In the genomic region with DNA sequence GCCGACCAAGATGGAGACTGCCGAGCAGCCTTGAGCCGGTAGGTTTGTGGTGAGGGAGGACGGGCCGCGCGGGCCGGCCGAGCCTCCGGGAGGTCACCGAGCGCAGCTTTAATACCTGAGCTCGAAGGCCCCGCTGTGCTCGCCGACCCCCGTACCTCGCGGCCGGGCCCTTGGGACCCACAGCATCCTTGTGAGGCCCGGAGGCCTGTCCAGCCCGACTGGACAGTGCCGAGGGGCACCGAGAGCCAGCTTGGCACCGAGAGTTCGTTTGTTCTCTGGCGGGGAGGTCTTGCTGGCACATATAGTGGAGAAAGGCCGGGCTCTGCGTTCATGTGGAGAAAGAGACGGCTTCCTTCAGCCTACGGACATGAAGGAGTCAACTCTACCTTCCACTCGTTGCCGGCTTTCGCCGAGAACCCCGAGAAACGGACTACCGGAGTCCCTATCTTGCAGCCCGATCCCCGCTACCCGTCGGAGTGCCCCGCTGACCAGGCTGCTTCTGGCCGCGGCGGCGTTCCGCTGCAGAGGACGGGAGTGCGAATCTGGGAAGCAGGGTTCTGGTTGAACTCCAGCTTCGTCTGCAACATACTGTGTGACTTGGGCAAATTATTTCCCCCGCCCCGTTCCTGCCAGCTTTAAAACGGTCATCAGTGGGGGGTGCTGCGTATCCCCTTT, we compare ENCODE assay signal across 8 cellular contexts. TPM values are rescaled to one million over a fixed set of nuclear protein-coding genes. Genes with fewer than 3 reads are reported as not detected.
DNase-seq lines count a peak whose midpoint lies in the region; ATAC-seq, FAIRE-seq and TF ChIP-seq lines count a peak whose summit lies in the region.

No MANE protein-coding gene starts in this region.

- H3K9me3 ChIP-seq in CD8-positive, alpha-beta memory T cell (ENCODE audit: low read length): no peaks in the 10 kb centered on the region
- H3K9me3 ChIP-seq in K562 (replicated peaks; ENCODE audit: control insufficient read depth, insufficient read depth, low read depth, low read length): no peaks in the 10 kb centered on the region
- H3K9me3 ChIP-seq in liver (ENCODE audit: control insufficient read depth in 4 of 4, low read length in 3 of 4): no peaks in the 10 kb centered on the region
- no peaks in the 10 kb centered on the region for H3K9me3 ChIP-seq in uterus

- CTCF ChIA-PET in CD8-positive, alpha-beta memory T cell (lab: Charles Lee): interaction anchor here (0.7 to 6.4 kb wide), 17 partner anchors 9 to 487 kb away, joined by 3 to 53 read pairs (median 4); a partner anchor contains a TSS
- CTCF ChIA-PET in K562 (lab: Yijun Ruan, JAX; ENCODE audit: low intra/inter-chr PET ratio): interaction anchor here (0.6 to 1.6 kb wide), 3 partner anchors 20 to 491 kb away, joined by 3 to 5 read pairs (median 3); no protein-coding TSS in a partner anchor

- TF ChIP-seq CTCF in K562 (IDR thresholded peaks at IDR 0.05 in 2 of 3, conservative IDR thresholded peaks at IDR 0.05 in 1 of 3; ENCODE audit: insufficient read depth in 2 of 3, low read depth in 1 of 3, low read length in 3 of 3) (no peak), liver (IDR thresholded peaks at IDR 0.05; ENCODE audit: low read depth, low read length, missing input control) (no peak), uterus (IDR thresholded peaks at IDR 0.05) (no peak)

- in situ Hi-C loops in K562 (cut with MboI): no loop called here

- H3K9me3 Mint-ChIP-seq in CD8-positive, alpha-beta memory T cell: no peaks in the 10 kb centered on the region

- H3K4me1 Mint-ChIP-seq in CD8-positive, alpha-beta memory T cell: peaks cover 10 to 34% (median 15%) of the 10 kb centered on the region in 3 donors

- intact Hi-C loops in K562 (cut with micrococcal nuclease): loop anchor here (1.0 to 5.0 kb wide), 2 partner anchors 19 to 94 kb away; no protein-coding TSS in a partner anchor
- intact Hi-C loops in uterus (cut with DNase I; ENCODE audit: low total_unique reads): loop anchor here (5.0 kb wide), 1 partner anchor 94 kb away; no protein-coding TSS in a partner anchor

- H3K27me3 ChIP-seq in CD8-positive, alpha-beta memory T cell (ENCODE audit: insufficient read depth, low read length, poor library complexity, severe bottlenecking): no peaks in the 10 kb centered on the region
- no peaks in the 10 kb centered on the region for H3K27me3 ChIP-seq in K562 (ENCODE audit: control insufficient read depth in 2 of 2, insufficient read depth in 2 of 2, low read length in 2 of 2)
- no peaks in the 10 kb centered on the region for H3K27me3 ChIP-seq in liver (ENCODE audit: control insufficient read depth in 4 of 4, insufficient read depth in 4 of 4, low read length in 3 of 4)
- H3K27me3 ChIP-seq in uterus: no peaks in the 10 kb centered on the region

- peaks cover 0 to 3% of the 10 kb centered on the region in 2 donors for H3K27me3 Mint-ChIP-seq in CD8-positive, alpha-beta memory T cell

- POLR2A ChIA-PET in CD8-positive, alpha-beta memory T cell (lab: Charles Lee): interaction anchor here (0.7 to 2.6 kb wide), 10 partner anchors 14 to 153 kb away, joined by 3 to 26 read pairs (median 6); a partner anchor contains a TSS
- POLR2A ChIA-PET in K562 (lab: Yijun Ruan, JAX): interaction anchor here (0.6 to 2.3 kb wide), 9 partner anchors 11 to 366 kb away, joined by 3 to 11 read pairs (median 4); a partner anchor contains a TSS

- TF ChIP-seq RAD21 in K562 (CRISPR knock-in tag; conservative IDR thresholded peaks at IDR 0.05 in 1 of 2, IDR thresholded peaks at IDR 0.05 in 1 of 2) (no peak), liver (IDR thresholded peaks at IDR 0.05) (no peak)

- peaks cover 28% of the 10 kb centered on the region for H3K79me2 ChIP-seq in K562 (ENCODE audit: control insufficient read depth, insufficient read depth, low read length)

- no peaks in the 10 kb centered on the region for H4K20me1 ChIP-seq in K562 (replicated peaks; ENCODE audit: control insufficient read depth, insufficient read depth, low read length)

- WGBS in K562 (ENCODE audit: insufficient coverage, low coverage, missing lambda C conversion rate): under 1% methylated on average over 48 of the region's 55 CpGs
- under 1% methylated on average over 55 of the region's 55 CpGs for WGBS in liver

- H3K36me3 ChIP-seq in CD8-positive, alpha-beta memory T cell (ENCODE audit: insufficient read depth, low read length): no peaks in the 10 kb centered on the region
- H3K36me3 ChIP-seq in K562 (ENCODE audit: control insufficient read depth, insufficient read depth, low read length) (peaks cover 44% of the 10 kb centered on the region; the same call in 1 of the 3 replicates), liver (ENCODE audit: control insufficient read depth in 4 of 4, insufficient read depth in 3 of 4, low read depth in 1 of 4, low read length in 3 of 4) (peaks cover 11 to 36% (median 13%) of the 10 kb centered on the region in 4 donors), uterus (no peaks in the 10 kb centered on the region)

- peaks cover 24% of the 10 kb centered on the region for H3K4me1 ChIP-seq in CD8-positive, alpha-beta memory T cell (ENCODE audit: insufficient read depth, low read length)
- peaks cover 12 to 72% of the 10 kb centered on the region in 2 experiments; a peak in 4 of 5 replicates for H3K4me1 ChIP-seq in K562 (replicated peaks in 1 of 2; ENCODE audit: control insufficient read depth in 2 of 2, insufficient read depth in 2 of 2, low read length in 2 of 2)
- H3K4me1 ChIP-seq in liver (ENCODE audit: control insufficient read depth in 4 of 4, insufficient read depth in 4 of 4, low read length in 3 of 4): peaks cover 5 to 53% (median 43%) of the 10 kb centered on the region in 4 donors
- peaks cover 7 to 16% of the 10 kb centered on the region in 2 donors for H3K4me1 ChIP-seq in uterus

- H3K27ac Mint-ChIP-seq in CD8-positive, alpha-beta memory T cell: peak overlapping the region; percentile 41 to 98 (median 94)

- H3K9ac ChIP-seq in K562 (ENCODE audit: insufficient read depth in 1 of 2, low read depth in 2 of 2, low read length in 2 of 2) (peak overlapping the region; percentile 94 to 95), liver (ENCODE audit: low read depth in 1 of 2, low read length in 2 of 2) (peak overlapping the region; percentile 79 to 95)

- peak overlapping the region; percentile 81 for H3K27ac ChIP-seq in CD8-positive, alpha-beta memory T cell (ENCODE audit: low read depth, low read length)
- H3K27ac ChIP-seq in K562 (ENCODE audit: extremely low read depth, low read depth, low read length) (peak overlapping the region; percentile 77), liver (ENCODE audit: low read depth in 1 of 2, low read length in 2 of 2) (peak overlapping the region; percentile 54 to 73), uterus (peak overlapping the region; percentile 91 to 96)

- peaks cover 0 to 56% (median 0%) of the 10 kb centered on the region in 3 donors for H3K36me3 Mint-ChIP-seq in CD8-positive, alpha-beta memory T cell

- peak overlapping the region; percentile 72; the same call in 1 of the 2 replicates for H2AFZ ChIP-seq in K562 (ENCODE audit: low read depth, low read length)

- H3K4me3 Mint-ChIP-seq in CD8-positive, alpha-beta memory T cell: peak overlapping the region; percentile 88 to 99 (median 91)

- TF ChIP-seq EP300 in K562 (IDR thresholded peaks at IDR 0.05; ENCODE audit: low read length): no peak

- TF ChIP-seq POLR2A in K562 (conservative IDR thresholded peaks at IDR 0.05) (no peak; the same call in 1 of the 2 replicates), uterus (IDR thresholded peaks at IDR 0.05) (peak in 1 of 2 donors; percentile 42)

- peak overlapping the region; percentile 95 for H3K4me2 ChIP-seq in K562 (ENCODE audit: insufficient read depth, low read length)

- no peak for FAIRE-seq in K562 (lab: Jason Lieb, UNC)

- no peak for DNase-seq in CD8-positive, alpha-beta memory T cell
- DNase-seq in K562 (ENCODE audit: extremely low read depth in 1 of 4, low spot score in 3 of 4): no peak
- DNase-seq in uterus: no peak
- DNase-seq in NCI-H1694 treated with DMSO at 0.1 percent for 48 hours (lab: John Stamatoyannopoulos, UW): no peak
- DNase-seq in NCI-H524 treated with DMSO at 0.1 percent for 48 hours (lab: John Stamatoyannopoulos, UW): no peak
- no peak for DNase-seq in SKM-1 (lab: John Stamatoyannopoulos, UW; ENCODE audit: unreplicated experiment)

- BruUV-seq in K562 (replicated peaks; lab: Mats Ljungman, UMichigan): TSS peak; percentile 69

- ATAC-seq in HG03097 (IDR thresholded peaks at IDR 0.05; ENCODE audit: low FRiP score, unreplicated experiment) (peak; percentile 18), K562 (no peak)

- peak overlapping the region; percentile 89 for H3K4me3 ChIP-seq in CD8-positive, alpha-beta memory T cell (ENCODE audit: low read length)
- H3K4me3 ChIP-seq in K562 (peak overlapping the region; percentile 87), liver (ENCODE audit: low read depth in 1 of 3, low read length in 3 of 3) (peak overlapping the region; percentile 91 to 100 (median 98)), uterus (peak overlapping the region; percentile 85 to 99)

- no peaks in the 10 kb centered on the region for H3K9me1 ChIP-seq in K562 (ENCODE audit: control insufficient read depth, insufficient read depth, low read length)

RNA-seq across cellular contexts. Expression of a gene that starts 0.3 kb away (rescaled TPM):
- 10 to 100 TPM; 79.6 to 84.1 TPM for total RNA-seq in CD8-positive, alpha-beta memory T cell
- polyA plus RNA-seq in CD8-positive, alpha-beta memory T cell: 85.6 TPM
- 7.2 and 32.5 TPM in 2 replicates for total RNA-seq in K562 (2011; cell fraction: chromatin; rRNA removed; ENCODE audit: low replicate concordance)
- total RNA-seq in K562 (2011; cell fraction: nucleolus; rRNA removed): 37.2 and 47.1 TPM in 2 replicates
- 21.3 and 24.4 TPM in 2 replicates for total RNA-seq in K562 (2011; cell fraction: nucleoplasm; rRNA removed)
- total RNA-seq in K562 (2014; rRNA removed): 53.4 and 63.9 TPM in 2 replicates
- 3.7 and 4.7 TPM in 2 replicates for total RNA-seq in K562 (2014; rRNA removed; fragmentation: Illumina TruSeq; extraction: Trizol)
- total RNA-seq in K562 (2015; rRNA removed; fragmentation: Illumina TruSeq; extraction: Trizol): 35.3 and 35.5 TPM in 2 replicates
- total RNA-seq in K562 (2021): 49.0 and 54.2 TPM in 2 replicates
- 11.0 and 16.2 TPM in 2 replicates for polyA plus RNA-seq in K562 (2011; rRNA removed)
- 17.0 and 45.2 TPM in 2 replicates for polyA plus RNA-seq in K562 (2011; cell fraction: cytosol; rRNA removed)
- 24.0 and 35.2 TPM in 2 replicates for polyA plus RNA-seq in K562 (2011; cell fraction: nucleus; rRNA removed)
- polyA plus RNA-seq in K562 (2012): 37.3 and 42.1 TPM in 2 replicates
- polyA plus RNA-seq in K562 (2014; fragmentation: Illumina TruSeq; extraction: Trizol): 6.2 and 22.8 TPM in 2 replicates
- polyA plus RNA-seq in K562 (2014; fragmentation: Nextera tagmentation; extraction: Ambion mirVana): 1 to 10 TPM in 1 of 2 experiments, under 1 TPM in 1; 0.41 to 2.8 TPM
- polyA plus RNA-seq in K562 (2014; rRNA removed): 29.1 and 32.5 TPM in 2 replicates
- 5.8 and 8.2 TPM in 2 replicates for polyA minus RNA-seq in K562 (2011; rRNA and poly(A)+ RNA removed)
- polyA minus RNA-seq in K562 (2011; cell fraction: cytosol; rRNA and poly(A)+ RNA removed): 13.1 and 16.7 TPM in 2 replicates
- polyA minus RNA-seq in K562 (2011; cell fraction: nucleus; rRNA and poly(A)+ RNA removed): 26.9 and 33.5 TPM in 2 replicates
- total RNA-seq in liver: 10 to 100 TPM; 16.6 to 18.5 TPM
- 10 to 100 TPM; 15.8 to 19.1 TPM for polyA plus RNA-seq in liver
- total RNA-seq in uterus: 10 to 100 TPM; 11.0 to 66.5 (median 26.2) TPM

RNA-seq across cellular contexts. Expression of a gene that starts 23.8 kb away (rescaled TPM):
- 100 to 1,000 TPM; 176 to 189 TPM for total RNA-seq in CD8-positive, alpha-beta memory T cell
- polyA plus RNA-seq in CD8-positive, alpha-beta memory T cell: 107 TPM
- total RNA-seq in K562 (2011; cell fraction: chromatin; rRNA removed; ENCODE audit: low replicate concordance): 93.5 and 278 TPM in 2 replicates
- 344 and 368 TPM in 2 replicates for total RNA-seq in K562 (2011; cell fraction: nucleolus; rRNA removed)
- 240 and 244 TPM in 2 replicates for total RNA-seq in K562 (2011; cell fraction: nucleoplasm; rRNA removed)
- total RNA-seq in K562 (2014; rRNA removed) (43.3 and 67.2 TPM in 2 replicates), K562 (2014; rRNA removed; fragmentation: Illumina TruSeq; extraction: Trizol) (37.4 and 60.2 TPM in 2 replicates), K562 (2015; rRNA removed; fragmentation: Illumina TruSeq; extraction: Trizol) (61.7 and 64.8 TPM in 2 replicates), K562 (2021) (181 and 189 TPM in 2 replicates), liver (100 to 1,000 TPM in 1 of 2 donors, 10 to 100 TPM in 1; 76.9 to 190 TPM), uterus (100 to 1,000 TPM; 394 to 852 (median 626) TPM)
- polyA plus RNA-seq in K562 (2011; rRNA removed) (76.9 and 103 TPM in 2 replicates), K562 (2014; fragmentation: Illumina TruSeq; extraction: Trizol) (163 and 169 TPM in 2 replicates), K562 (2014; fragmentation: Nextera tagmentation; extraction: Ambion mirVana) (1 to 10 TPM; 2.4 to 7.0 TPM), K562 (2014; rRNA removed) (105 and 114 TPM in 2 replicates), liver (100 to 1,000 TPM; 139 to 712 TPM)
- polyA plus RNA-seq in K562 (2011; cell fraction: cytosol; rRNA removed): 177 and 219 TPM in 2 replicates
- polyA plus RNA-seq in K562 (2011; cell fraction: nucleus; rRNA removed): 80.1 and 118 TPM in 2 replicates
- polyA plus RNA-seq in K562 (2012): 157 and 238 TPM in 2 replicates
- polyA minus RNA-seq in K562 (2011; rRNA and poly(A)+ RNA removed): 67.7 and 102 TPM in 2 replicates
- 110 and 130 TPM in 2 replicates for polyA minus RNA-seq in K562 (2011; cell fraction: cytosol; rRNA and poly(A)+ RNA removed)
- polyA minus RNA-seq in K562 (2011; cell fraction: nucleus; rRNA and poly(A)+ RNA removed): 23.2 and 30.1 TPM in 2 replicates

RNA-seq across cellular contexts. Expression of a gene that starts 43.4 kb away (rescaled TPM):
- not detected for total RNA-seq in CD8-positive, alpha-beta memory T cell
- polyA plus RNA-seq in CD8-positive, alpha-beta memory T cell: not detected
- not detected in 2 replicates for total RNA-seq in K562 (2011; cell fraction: chromatin; rRNA removed; ENCODE audit: low replicate concordance)
- not detected in 2 replicates for total RNA-seq in K562 (2011; cell fraction: nucleolus; rRNA removed)
- not detected in 2 replicates for total RNA-seq in K562 (2011; cell fraction: nucleoplasm; rRNA removed)
- total RNA-seq in K562 (2014; rRNA removed): not detected in 2 replicates
- not detected in 2 replicates for total RNA-seq in K562 (2014; rRNA removed; fragmentation: Illumina TruSeq; extraction: Trizol)
- total RNA-seq in K562 (2015; rRNA removed; fragmentation: Illumina TruSeq; extraction: Trizol): not detected in 2 replicates
- not detected in 2 replicates for total RNA-seq in K562 (2021)
- not detected in 2 replicates for polyA plus RNA-seq in K562 (2011; rRNA removed)
- polyA plus RNA-seq in K562 (2011; cell fraction: cytosol; rRNA removed): not detected in 2 replicates
- not detected in 2 replicates for polyA plus RNA-seq in K562 (2011; cell fraction: nucleus; rRNA removed)
- 0.03 TPM in 1 of 2 replicates, not detected in the other for polyA plus RNA-seq in K562 (2012)
- not detected in 2 replicates for polyA plus RNA-seq in K562 (2014; fragmentation: Illumina TruSeq; extraction: Trizol)
- not detected for polyA plus RNA-seq in K562 (2014; fragmentation: Nextera tagmentation; extraction: Ambion mirVana)
- polyA plus RNA-seq in K562 (2014; rRNA removed): not detected in 2 replicates
- not detected in 2 replicates for polyA minus RNA-seq in K562 (2011; rRNA and poly(A)+ RNA removed)
- not detected in 2 replicates for polyA minus RNA-seq in K562 (2011; cell fraction: cytosol; rRNA and poly(A)+ RNA removed)
- polyA minus RNA-seq in K562 (2011; cell fraction: nucleus; rRNA and poly(A)+ RNA removed): not detected in 2 replicates
- under 1 TPM in 1 of 2 donors, not detected in 1; 0.05 TPM for total RNA-seq in liver
- not detected for polyA plus RNA-seq in liver
- under 1 TPM in 1 of 4 donors, not detected in 3; 0.21 TPM for total RNA-seq in uterus

RNA-seq across cellular contexts. Expression of a gene that starts 43.9 kb away (rescaled TPM):
- 1 to 10 TPM; 2.6 to 3.4 TPM for total RNA-seq in CD8-positive, alpha-beta memory T cell
- 5.7 TPM for polyA plus RNA-seq in CD8-positive, alpha-beta memory T cell
- not detected in 2 replicates for total RNA-seq in K562 (2011; cell fraction: chromatin; rRNA removed; ENCODE audit: low replicate concordance)
- not detected in 2 replicates for total RNA-seq in K562 (2011; cell fraction: nucleolus; rRNA removed)
- total RNA-seq in K562 (2011; cell fraction: nucleoplasm; rRNA removed): not detected in 2 replicates
- not detected in 2 replicates for total RNA-seq in K562 (2014; rRNA removed)
- not detected in 2 replicates for total RNA-seq in K562 (2014; rRNA removed; fragmentation: Illumina TruSeq; extraction: Trizol)
- not detected in 2 replicates for total RNA-seq in K562 (2015; rRNA removed; fragmentation: Illumina TruSeq; extraction: Trizol)
- total RNA-seq in K562 (2021): 0.44 and 0.45 TPM in 2 replicates
- not detected in 2 replicates for polyA plus RNA-seq in K562 (2011; rRNA removed)
- 0.01 and 0.06 TPM in 2 replicates for polyA plus RNA-seq in K562 (2011; cell fraction: cytosol; rRNA removed)
- not detected in 2 replicates for polyA plus RNA-seq in K562 (2011; cell fraction: nucleus; rRNA removed)
- polyA plus RNA-seq in K562 (2012): not detected in 2 replicates
- polyA plus RNA-seq in K562 (2014; fragmentation: Illumina TruSeq; extraction: Trizol): not detected in 2 replicates
- not detected for polyA plus RNA-seq in K562 (2014; fragmentation: Nextera tagmentation; extraction: Ambion mirVana)
- polyA plus RNA-seq in K562 (2014; rRNA removed): not detected in 2 replicates
- not detected in 2 replicates for polyA minus RNA-seq in K562 (2011; rRNA and poly(A)+ RNA removed)
- polyA minus RNA-seq in K562 (2011; cell fraction: cytosol; rRNA and poly(A)+ RNA removed): not detected in 2 replicates
- 0.13 TPM in 1 of 2 replicates, not detected in the other for polyA minus RNA-seq in K562 (2011; cell fraction: nucleus; rRNA and poly(A)+ RNA removed)
- 1 to 10 TPM; 1.3 to 2.2 TPM for total RNA-seq in liver
- 1 to 10 TPM in 1 of 2 donors, under 1 TPM in 1; 0.31 to 1.7 TPM for polyA plus RNA-seq in liver
- total RNA-seq in uterus: 10 to 100 TPM in 1 of 4 donors, 1 to 10 TPM in 3; 2.6 to 10.4 (median 5.4) TPM
